Comparison of ENCODE assay signal across 8 cellular contexts in genomic region chr19:19997656-19998268, GRCh38. TPM values are rescaled to one million over a fixed set of nuclear protein-coding genes. Genes with fewer than 3 reads are reported as not detected.
DNase-seq lines count a peak whose midpoint lies in the region; ATAC-seq and TF ChIP-seq lines count a peak whose summit lies in the region.

No MANE protein-coding gene starts in this region.

- H3K27me3 ChIP-seq in CD8-positive, alpha-beta memory T cell (ENCODE audit: insufficient read depth, low read length, poor library complexity, severe bottlenecking) = no peaks in the 10 kb centered on the region
- H3K27me3 ChIP-seq in liver (ENCODE audit: control insufficient read depth in 4 of 4, insufficient read depth in 4 of 4, low read length in 3 of 4) = no peaks in the 10 kb centered on the region

- no peaks in the 10 kb centered on the region for H4K20me1 ChIP-seq in OCI-LY7 (ENCODE audit: insufficient read depth, low read length)

- no peak overlapping the region for H3K4me2 ChIP-seq in OCI-LY7 (ENCODE audit: low read length)

- no peaks in the 10 kb centered on the region for H3K9me3 ChIP-seq in CD8-positive, alpha-beta memory T cell (ENCODE audit: low read length)
- no peaks in the 10 kb centered on the region for H3K9me3 ChIP-seq in OCI-LY7 (ENCODE audit: low read length)
- H3K9me3 ChIP-seq in liver (ENCODE audit: control insufficient read depth in 4 of 4, low read length in 3 of 4) = peaks cover 16 to 55% (median 30%) of the 10 kb centered on the region in 4 donors

- H3K4me3 Mint-ChIP-seq in CD8-positive, alpha-beta memory T cell = no peak overlapping the region
- no peak overlapping the region for H3K4me3 Mint-ChIP-seq in stimulated activated naive CD8-positive, alpha-beta T cell treated with anti-CD3 and anti-CD28 coated beads, Interleukin-15, amount 100 ng/mL, for 72 hours

- BruUV-seq in OCI-LY7 (replicated peaks; lab: Mats Ljungman, UMichigan) = no TSS peak

- POLR2A ChIA-PET in CD8-positive, alpha-beta memory T cell (lab: Charles Lee) = no interaction called here
- POLR2A ChIA-PET in OCI-LY7 (lab: Charles Lee) = interaction anchor here (0.5 to 1.1 kb wide), 5 partner anchors 39 to 1746 kb away, joined by 3 to 4 read pairs (median 3); no protein-coding TSS in a partner anchor

- H3K9me3 Mint-ChIP-seq in CD8-positive, alpha-beta memory T cell = peaks cover 0 to 13% (median 0%) of the 10 kb centered on the region in 5 donors
- H3K9me3 Mint-ChIP-seq in stimulated activated naive CD8-positive, alpha-beta T cell treated with anti-CD3 and anti-CD28 coated beads, Interleukin-15, amount 100 ng/mL, for 72 hours = peaks cover 13 to 39% of the 10 kb centered on the region in 2 donors

- H3K4me1 Mint-ChIP-seq in CD8-positive, alpha-beta memory T cell = no peaks in the 10 kb centered on the region
- H3K4me1 Mint-ChIP-seq in stimulated activated naive CD8-positive, alpha-beta T cell treated with anti-CD3 and anti-CD28 coated beads, Interleukin-15, amount 100 ng/mL, for 72 hours = no peaks in the 10 kb centered on the region

- H3K27ac ChIP-seq in CD8-positive, alpha-beta memory T cell (ENCODE audit: low read depth, low read length) = no peak overlapping the region
- H3K27ac ChIP-seq in OCI-LY7 (ENCODE audit: low read depth, low read length, poor library complexity, severe bottlenecking) (no peak overlapping the region), liver (ENCODE audit: low read depth in 1 of 2, low read length in 2 of 2) (no peak overlapping the region)

- in situ Hi-C loops in astrocyte of the spinal cord (cut with HindIII; ENCODE audit: low sequenced_read_pairs) = no loop called here

- no peaks in the 10 kb centered on the region for H3K27me3 Mint-ChIP-seq in CD8-positive, alpha-beta memory T cell
- no peaks in the 10 kb centered on the region for H3K27me3 Mint-ChIP-seq in stimulated activated naive CD8-positive, alpha-beta T cell treated with anti-CD3 and anti-CD28 coated beads, Interleukin-15, amount 100 ng/mL, for 72 hours

- H3K27ac Mint-ChIP-seq in CD8-positive, alpha-beta memory T cell = no peak overlapping the region
- H3K27ac Mint-ChIP-seq in stimulated activated naive CD8-positive, alpha-beta T cell treated with anti-CD3 and anti-CD28 coated beads, Interleukin-15, amount 100 ng/mL, for 72 hours = no peak overlapping the region

- no peaks in the 10 kb centered on the region for H3K4me1 ChIP-seq in CD8-positive, alpha-beta memory T cell (ENCODE audit: insufficient read depth, low read length)
- H3K4me1 ChIP-seq in OCI-LY7 (ENCODE audit: insufficient read depth, low read length, poor library complexity, severe bottlenecking) (no peaks in the 10 kb centered on the region), liver (ENCODE audit: control insufficient read depth in 4 of 4, insufficient read depth in 4 of 4, low read length in 3 of 4) (no peaks in the 10 kb centered on the region)

- H2AFZ ChIP-seq in OCI-LY7 (ENCODE audit: low read length) = no peak overlapping the region

- TF ChIP-seq CTCF in OCI-LY7 (conservative IDR thresholded peaks at IDR 0.05; ENCODE audit: low read length) (peak; percentile 86), astrocyte of the spinal cord (IDR thresholded peaks at IDR 0.05; ENCODE audit: low read depth, low read length) (peak; percentile 38), liver (IDR thresholded peaks at IDR 0.05; ENCODE audit: low read depth, low read length, missing input control) (peak; percentile 56)

- intact Hi-C loops in OCI-LY7 (cut with micrococcal nuclease; ENCODE audit: unreplicated experiment) = loop anchor here (10.0 kb wide), 1 partner anchor 247 kb away; no protein-coding TSS in a partner anchor

- peak; percentile 59 for ATAC-seq in stimulated activated naive CD8-positive, alpha-beta T cell treated with anti-CD3 and anti-CD28 coated beads, Interleukin-15, amount 100 ng/mL, for 72 hours
- ATAC-seq in HG02678 (IDR thresholded peaks at IDR 0.05; ENCODE audit: unreplicated experiment) = no peak

- CTCF ChIA-PET in CD8-positive, alpha-beta memory T cell (lab: Charles Lee) = interaction anchor here (0.6 to 2.3 kb wide), 19 partner anchors 9 to 465 kb away, joined by 3 to 39 read pairs (median 3); no protein-coding TSS in a partner anchor
- CTCF ChIA-PET in OCI-LY7 (lab: Charles Lee; ENCODE audit: unreplicated experiment) = interaction anchor here (0.6 kb wide), 1 partner anchor 662 kb away, joined by 3 read pairs; no protein-coding TSS in a partner anchor

- H3K9me2 ChIP-seq in OCI-LY7 (ENCODE audit: insufficient read depth, low read length) = no peaks in the 10 kb centered on the region

- 59% methylated on average over 7 of the region's 7 CpGs for WGBS in liver

- no peaks in the 10 kb centered on the region for H3K36me3 ChIP-seq in CD8-positive, alpha-beta memory T cell (ENCODE audit: insufficient read depth, low read length)
- H3K36me3 ChIP-seq in OCI-LY7 (ENCODE audit: insufficient read depth, low read length) (peaks cover 4% of the 10 kb centered on the region; the same call in 1 of the 2 replicates), liver (ENCODE audit: control insufficient read depth in 4 of 4, insufficient read depth in 3 of 4, low read depth in 1 of 4, low read length in 3 of 4) (peaks cover 0 to 2% (median 0%) of the 10 kb centered on the region in 4 donors)

- peak; percentile 16 to 68 (median 19) for DNase-seq in CD8-positive, alpha-beta memory T cell
- DNase-seq in OCI-LY7 (ENCODE audit: low spot score) = peak; percentile 56
- DNase-seq in astrocyte of the spinal cord (ENCODE audit: low read depth, low spot score) = no peak
- peak; percentile 38 to 46 for DNase-seq in stimulated activated naive CD8-positive, alpha-beta T cell treated with anti-CD3 and anti-CD28 coated beads, Interleukin-15, amount 100 ng/mL, for 72 hours
- DNase-seq in EL = no peak
- DNase-seq in cerebellar cortex (ENCODE audit: low spot score) = no peak

- no peaks in the 10 kb centered on the region for H3K79me2 ChIP-seq in OCI-LY7 (ENCODE audit: insufficient read depth, low read depth, low read length)

- no peak overlapping the region for H3K9ac ChIP-seq in liver (ENCODE audit: low read depth in 1 of 2, low read length in 2 of 2)

- H3K4me3 ChIP-seq in CD8-positive, alpha-beta memory T cell (ENCODE audit: low read length) = no peak overlapping the region
- H3K4me3 ChIP-seq in OCI-LY7 (ENCODE audit: low read depth, low read length, poor library complexity, severe bottlenecking) (no peak overlapping the region), astrocyte of the spinal cord (ENCODE audit: low read depth, low read length) (no peak overlapping the region), liver (ENCODE audit: low read depth in 1 of 3, low read length in 3 of 3) (peak overlapping the region in 1 of 3 donors; percentile 23)

- TF ChIP-seq RAD21 in liver (IDR thresholded peaks at IDR 0.05) = peak; percentile 60 to 69

- peaks cover 0 to 1% (median 0%) of the 10 kb centered on the region in 3 donors for H3K36me3 Mint-ChIP-seq in CD8-positive, alpha-beta memory T cell

TF ChIP-seq in liver, 16 proteins besides CTCF, POLR2A, EP300 and RAD21:
- TF ChIP-seq RXRA (IDR thresholded peaks at IDR 0.05) (no peak), TAF1 (conservative IDR thresholded peaks at IDR 0.05) (no peak), JUND (IDR thresholded peaks at IDR 0.05) (no peak), FOXA1 (IDR thresholded peaks at IDR 0.05) (no peak), HNF4A (conservative IDR thresholded peaks at IDR 0.05) (no peak), YY1 (IDR thresholded peaks at IDR 0.05) (no peak)
TF ChIP-seq in liver: peak in this region for 0.

RNA-seq across cellular contexts. Expression of gene ZNF682, which starts 41.5 kb away (rescaled TPM):
- total RNA-seq in CD8-positive, alpha-beta memory T cell = 10 to 100 TPM in 1 of 2 experiments, 1 to 10 TPM in 1; 9.6 to 10.3 TPM
- polyA plus RNA-seq in CD8-positive, alpha-beta memory T cell = 4.5 TPM
- total RNA-seq in OCI-LY7 (2014; rRNA removed; shearing (Covaris generic)) = 9.1 and 10.5 TPM in 2 replicates
- 17.3 and 18.6 TPM in 2 replicates for total RNA-seq in OCI-LY7 (2022)
- 1 to 10 TPM; 2.1 to 5.2 TPM for total RNA-seq in liver
- 1 to 10 TPM; 1.3 to 2.2 TPM for polyA plus RNA-seq in liver

Comparison
In these comparisons a context has a peak if more than half of its experiments do, and no peak if none do; other contexts are left out.
1. DNase-seq: peak in CD8-positive, alpha-beta memory T cell (5 of 5), OCI-LY7 (single experiment) and stimulated activated naive CD8-positive, alpha-beta T cell treated with anti-CD3 and anti-CD28 coated beads, Interleukin-15, amount 100 ng/mL, for 72 hours (2 of 2); none in astrocyte of the spinal cord (single experiment), EL (single experiment) and cerebellar cortex (single experiment).
2. Peak in every context shown above with its lines, with median percentiles within 50 percentile points of each other: CTCF ChIP-seq.